Comparison of ENCODE assay signal across 20 cellular contexts in genomic region chr6:151293621-151294020, GRCh38. TPM values are rescaled to one million over a fixed set of nuclear protein-coding genes. Genes with fewer than 3 reads are reported as not detected.
DNase-seq lines count a peak whose midpoint lies in the region; ATAC-seq, FAIRE-seq and TF ChIP-seq lines count a peak whose summit lies in the region.
"Had no signal": no experiment of that assay in that cellular context is flagged by ENCODE, and none has a peak within 500 bp of the region (broad histone marks: within the 10 kb centered on the region; RNA-seq: fewer than 3 reads in every experiment).

No MANE protein-coding gene starts in this region.

- H3K27ac Mint-ChIP-seq in osteocyte (ENCODE audit: unreplicated experiment) = peak overlapping the region; percentile 76
- H3K27ac Mint-ChIP-seq in CD4-positive, alpha-beta T cell = no peak overlapping the region
- H3K27ac Mint-ChIP-seq: CD8-positive, alpha-beta T cell had no signal

- no peak for TF ChIP-seq POLR2A in thyroid gland (IDR thresholded peaks at IDR 0.05)

- H3K27ac ChIP-seq in thyroid gland = peak overlapping the region in 2 of 3 donors; percentile 81 to 92
- H3K27ac ChIP-seq in CD4-positive, alpha-beta T cell (ENCODE audit: low read depth, low read length) = no peak overlapping the region

- CTCF ChIA-PET in CD4-positive, alpha-beta T cell (lab: Charles Lee) = interaction anchor here (1.6 kb wide), 1 partner anchor 32 kb away, joined by 4 read pairs; no protein-coding TSS in a partner anchor

- POLR2A ChIA-PET in CD4-positive, alpha-beta T cell (lab: Charles Lee) = no interaction called here

- peak; percentile 98 for FAIRE-seq in G401.6 (lab: Jason Lieb, UNC)
- FAIRE-seq: GM12891, GM18507, H54 had no signal

- 92 to 97% methylated on average over 4 of the region's 4 CpGs for WGBS in thyroid gland, 2 donors

- H3K4me1 ChIP-seq in thyroid gland = peaks cover 31 to 69% of the 10 kb centered on the region in 2 donors

- no peaks in the 10 kb centered on the region for H3K27me3 Mint-ChIP-seq in osteocyte (ENCODE audit: unreplicated experiment)
- H3K27me3 Mint-ChIP-seq in CD4-positive, alpha-beta T cell = peaks cover 49% of the 10 kb centered on the region

- peaks cover 75% of the 10 kb centered on the region for H3K4me1 Mint-ChIP-seq in osteocyte (ENCODE audit: unreplicated experiment)
- H3K4me1 Mint-ChIP-seq in CD4-positive, alpha-beta T cell (ENCODE audit: low read depth) = peaks cover 21% of the 10 kb centered on the region

- no peaks in the 10 kb centered on the region for H3K36me3 ChIP-seq in thyroid gland
- H3K36me3 ChIP-seq: MG63 had no signal

- DNase-seq in fibroblast of peridontal ligament (ENCODE audit: extremely low read depth) (peak; percentile 23), osteocyte (ENCODE audit: extremely low spot score, unreplicated experiment) (no peak), thyroid gland (no peak), A172 (ENCODE audit: low spot score) (no peak)
- no peak for DNase-seq in CD4-positive, alpha-beta T cell
- DNase-seq: 8988T; CD8-positive, alpha-beta T cell; DND-41; Karpas-422; MG63; NCI-H1092; NCI-H146; NCI-H2081 treated with DMSO at 0.1 percent for 48 hours; NCI-H510A treated with DMSO at 0.1 percent for 48 hours had no signal

- H3K36me3 Mint-ChIP-seq in osteocyte (ENCODE audit: unreplicated experiment) = peaks cover 10% of the 10 kb centered on the region
- no peaks in the 10 kb centered on the region for H3K36me3 Mint-ChIP-seq in CD4-positive, alpha-beta T cell (ENCODE audit: low read depth)
- H3K36me3 Mint-ChIP-seq: CD8-positive, alpha-beta T cell had no signal

- H3K4me3 ChIP-seq in thyroid gland (replicated peaks in 1 of 3) = no peak overlapping the region
- H3K4me3 ChIP-seq: MG63 had no signal

- no peaks in the 10 kb centered on the region for H3K27me3 ChIP-seq in thyroid gland
- H3K27me3 ChIP-seq in CD4-positive, alpha-beta T cell (ENCODE audit: control insufficient read depth, insufficient read depth, low read length) = peaks cover 7% of the 10 kb centered on the region
- H3K27me3 ChIP-seq: MG63 had no signal

- ATAC-seq in GM19455 (IDR thresholded peaks at IDR 0.05; ENCODE audit: unreplicated experiment) = no peak
- ATAC-seq in CD4-positive, alpha-beta T cell (ENCODE audit: poor library complexity) = no peak
- ATAC-seq in GM21528 (IDR thresholded peaks at IDR 0.05; ENCODE audit: low FRiP score, unreplicated experiment) = no peak
- ATAC-seq: CD8-positive, alpha-beta T cell had no signal

- no peak overlapping the region for H3K4me3 Mint-ChIP-seq in osteocyte (ENCODE audit: unreplicated experiment)
- no peak overlapping the region for H3K4me3 Mint-ChIP-seq in CD4-positive, alpha-beta T cell
- H3K4me3 Mint-ChIP-seq: CD8-positive, alpha-beta T cell had no signal

- H3K9me3 ChIP-seq in thyroid gland = no peaks in the 10 kb centered on the region
- H3K9me3 ChIP-seq in CD4-positive, alpha-beta T cell (ENCODE audit: control insufficient read depth, low read length) = no peaks in the 10 kb centered on the region
- H3K9me3 ChIP-seq: MG63 had no signal

- H3K9me3 Mint-ChIP-seq in osteocyte (ENCODE audit: unreplicated experiment) = no peaks in the 10 kb centered on the region
- no peaks in the 10 kb centered on the region for H3K9me3 Mint-ChIP-seq in CD4-positive, alpha-beta T cell
- H3K9me3 Mint-ChIP-seq: CD8-positive, alpha-beta T cell had no signal

- intact Hi-C loops in thyroid gland (cut with DNase I) = no loop called here
- intact Hi-C loops in CD4-positive, alpha-beta T cell (cut with DNase I, micrococcal nuclease) = no loop called here

- TF ChIP-seq CTCF in osteocyte (IDR thresholded peaks at IDR 0.05) (no peak), thyroid gland (IDR thresholded peaks at IDR 0.05) (no peak)
- TF ChIP-seq CTCF in CD4-positive, alpha-beta T cell (IDR thresholded peaks at IDR 0.05) = no peak

RNA-seq across cellular contexts. Expression of gene AKAP12, which starts 53.9 kb away (rescaled TPM):
- total RNA-seq in osteocyte (154 and 165 TPM in 2 replicates), thyroid gland (100 to 1,000 TPM in 2 of 4 donors, 10 to 100 TPM in 2; 50.7 to 108 (median 79.4) TPM)
- under 1 TPM; 0.03 to 0.05 TPM for total RNA-seq in CD4-positive, alpha-beta T cell
- 172 and 173 TPM in 2 replicates for total RNA-seq in A172 (2014; rRNA removed; shearing (Covaris generic))

Comparison
In these comparisons a context has a peak if more than half of its experiments do, and no peak if none do; other contexts are left out.
1. RNA of gene AKAP12, which starts 53.9 kb away (total RNA-seq): 172 to 173 TPM in A172, 154 to 165 TPM in osteocyte and 50.7 to 108 TPM in thyroid gland; 0.03 to 0.05 TPM in CD4-positive, alpha-beta T cell; every median in the first group is over 10 times any median in the second.